Comparison of ENCODE assay signal across 25 cellular contexts in genomic region chrX:148424570-148424969, GRCh38.
"Had no signal": no experiment of that assay in that cellular context is flagged by ENCODE, and none has a peak within 500 bp of the region (broad histone marks: within the 10 kb centered on the region; RNA-seq: fewer than 3 reads in every experiment).

No MANE protein-coding gene starts in this region.

- H3K27me3 Mint-ChIP-seq: activated CD4-positive, alpha-beta T cell treated with anti-CD3 and anti-CD28 coated beads, Interleukin-2, amount 10 ng/mL, durations not matched to agents 7 days and 5 days; dendritic cell treated with granulocyte-macrophage colony-stimulating factor and Interleukin-4, amounts not matched to agents 40 ng/mL and 50 ng/mL, for 4 days had no signal

- DNase-seq: activated CD4-positive, alpha-beta T cell treated with anti-CD3 and anti-CD28 coated beads for 4 hours; activated CD4-positive, alpha-beta T cell treated with anti-CD3 and anti-CD28 coated beads, Interleukin-2, amount 10 ng/mL, durations not matched to agents 7 days and 5 days; activated CD4-positive, alpha-beta T cell treated with anti-CD3 and anti-CD28 coated beads, Interleukin-2, amount 50 U/mL, for 4 hours; activated CD4-positive, CD25-positive, alpha-beta regulatory T cell; activated CD4-positive, CD25-positive, alpha-beta regulatory T cell treated with anti-CD3 and anti-CD28 coated beads, Interleukin-2, amount 50 U/mL, for 72 hours; activated CD8-positive, alpha-beta memory T cell treated with anti-CD3 and anti-CD28 coated beads, Interleukin-2, amount 50 U/mL, for 48 hours; activated gamma-delta T cell; activated naive CD4-positive, alpha-beta T cell; activated naive CD4-positive, alpha-beta T cell treated with anti-CD3 and anti-CD28 coated beads, Interleukin-2, amount 50 U/mL, for 16 hours; adrenal gland; amygdala; aorta; body of pancreas; caudate nucleus; colonic mucosa; dorsolateral prefrontal cortex; effector memory CD4-positive, alpha-beta T cell; endodermal cell; foreskin fibroblast; head of caudate nucleus; T-helper 2 cell had no signal

- ATAC-seq: body of pancreas, esophagus mucosa had no signal

- H3K27ac Mint-ChIP-seq: activated CD4-positive, alpha-beta T cell treated with anti-CD3 and anti-CD28 coated beads, Interleukin-2, amount 10 ng/mL, durations not matched to agents 7 days and 5 days; activated T-helper 1 cell treated with anti-CD3 and anti-CD28 coated beads, Interleukin-12 subunit alpha, Interleukin-12 subunit beta, Interleukin-2, Interleukin-4 antibody, amounts not matched to agents 30 ng/mL and 10 ng/mL and 1 ng/mL, durations not matched to agents 14 hours and 24 hours and 36 hours; dendritic cell treated with granulocyte-macrophage colony-stimulating factor and Interleukin-4, amounts not matched to agents 40 ng/mL and 50 ng/mL, for 4 days; endodermal cell had no signal

- H3K4me3 Mint-ChIP-seq: activated CD4-positive, alpha-beta T cell treated with anti-CD3 and anti-CD28 coated beads, Interleukin-2, amount 10 ng/mL, durations not matched to agents 7 days and 5 days; activated T-helper 1 cell treated with anti-CD3 and anti-CD28 coated beads, Interleukin-12 subunit alpha, Interleukin-12 subunit beta, Interleukin-2, Interleukin-4 antibody, amounts not matched to agents 30 ng/mL and 10 ng/mL and 1 ng/mL, durations not matched to agents 14 hours and 24 hours and 36 hours; dendritic cell treated with granulocyte-macrophage colony-stimulating factor and Interleukin-4, amounts not matched to agents 40 ng/mL and 50 ng/mL, for 4 days; endodermal cell had no signal

- H3K4me1 Mint-ChIP-seq: activated CD4-positive, alpha-beta T cell treated with anti-CD3 and anti-CD28 coated beads, Interleukin-2, amount 10 ng/mL, durations not matched to agents 7 days and 5 days had no signal

- H3K9me3 Mint-ChIP-seq: dendritic cell treated with granulocyte-macrophage colony-stimulating factor and Interleukin-4, amounts not matched to agents 40 ng/mL and 50 ng/mL, for 4 days had no signal

- FAIRE-seq: frontal cortex had no signal
